8 cellular contexts compared by ENCODE assay signal in genomic region chr12:12349711-12350665, GRCh38. TPM values are rescaled to one million over a fixed set of nuclear protein-coding genes. Genes with fewer than 3 reads are reported as not detected.
DNase-seq lines count a peak whose midpoint lies in the region; ATAC-seq, FAIRE-seq and TF ChIP-seq lines count a peak whose summit lies in the region.

Gene MANSC1, minus strand, starts transcription at chr12:12350242. Its CDS starts 6,928 bp downstream, at chr12:12343314.

- H3K9me3 Mint-ChIP-seq in osteocyte (ENCODE audit: unreplicated experiment) = no peaks in the 10 kb centered on the region

- no peaks in the 10 kb centered on the region for H3K36me3 ChIP-seq in SJSA1
- H3K36me3 ChIP-seq in adipocyte (ENCODE audit: control insufficient read depth, insufficient read depth, low read length, severe bottlenecking) = no peaks in the 10 kb centered on the region
- H3K36me3 ChIP-seq in cardiac muscle cell = no peaks in the 10 kb centered on the region

- no peak within 1 kb of the TSS for H3K27ac ChIP-seq in SJSA1
- no peak within 1 kb of the TSS for H3K27ac ChIP-seq in cardiac muscle cell

- TF ChIP-seq CTCF in cardiac muscle cell (IDR thresholded peaks at IDR 0.05; ENCODE audit: low read depth, low read length) (peak; percentile 45), osteocyte (IDR thresholded peaks at IDR 0.05) (peak; percentile 44)

- H3K27me3 ChIP-seq in SJSA1 (replicated peaks) = no peaks in the 10 kb centered on the region
- no peaks in the 10 kb centered on the region for H3K27me3 ChIP-seq in adipocyte (replicated peaks; ENCODE audit: control insufficient read depth, insufficient read depth, low read length)
- peaks cover 17% of the 10 kb centered on the region for H3K27me3 ChIP-seq in cardiac muscle cell

- no peaks in the 10 kb centered on the region; the same call in 1 of the 2 replicates for H3K9me3 ChIP-seq in SJSA1 (replicated peaks)
- H3K9me3 ChIP-seq in adipocyte (ENCODE audit: control insufficient read depth, low read length) = no peaks in the 10 kb centered on the region
- no peaks in the 10 kb centered on the region for H3K9me3 ChIP-seq in cardiac muscle cell (ENCODE audit: low read depth)

- peak; percentile 17 for DNase-seq in DMS114 treated with DMSO at 0.1 percent for 48 hours (lab: John Stamatoyannopoulos, UW; ENCODE audit: unreplicated experiment)
- peak; percentile 59 for DNase-seq in HuH-7.5 (ENCODE audit: low spot score)
- no peak for DNase-seq in SJSA1 (ENCODE audit: low read depth in 1 of 2, low spot score in 2 of 2)
- DNase-seq in adipocyte (ENCODE audit: low read depth) = peak; percentile 66
- DNase-seq in cardiac muscle cell (ENCODE audit: low read depth in 1 of 2, low spot score in 1 of 2) = peak; percentile 43 to 66
- no peak for DNase-seq in osteocyte (ENCODE audit: extremely low spot score, unreplicated experiment)
- DNase-seq in urothelium cell line (ENCODE audit: low spot score) = peak; percentile 78

- H3K4me3 Mint-ChIP-seq in osteocyte (ENCODE audit: unreplicated experiment) = peak within 1 kb of the TSS; percentile 69

- peak; percentile 95 for FAIRE-seq in urothelium cell line (lab: Jason Lieb, UNC)

- peak within 1 kb of the TSS; percentile 78 for H3K9ac ChIP-seq in adipocyte (ENCODE audit: low read length)

- H3K4me1 Mint-ChIP-seq in osteocyte (ENCODE audit: unreplicated experiment) = no peaks in the 10 kb centered on the region

- peaks cover 2% of the 10 kb centered on the region for H3K36me3 Mint-ChIP-seq in osteocyte (ENCODE audit: unreplicated experiment)

- no peak within 1 kb of the TSS for H3K27ac Mint-ChIP-seq in osteocyte (ENCODE audit: unreplicated experiment)

- H3K4me1 ChIP-seq in SJSA1 (replicated peaks) (peaks cover 7% of the 10 kb centered on the region), adipocyte (ENCODE audit: control insufficient read depth, insufficient read depth, low read length) (no peaks in the 10 kb centered on the region), cardiac muscle cell (ENCODE audit: low read depth) (no peaks in the 10 kb centered on the region)

- no peak for ATAC-seq in GM19328 (IDR thresholded peaks at IDR 0.05; ENCODE audit: unreplicated experiment)

- H3K4me3 ChIP-seq in SJSA1 = peak within 1 kb of the TSS; percentile 48
- H3K4me3 ChIP-seq in adipocyte (ENCODE audit: low read length) = peak within 1 kb of the TSS; percentile 87
- peak within 1 kb of the TSS; percentile 51 for H3K4me3 ChIP-seq in cardiac muscle cell

- H3K27me3 Mint-ChIP-seq in osteocyte (ENCODE audit: unreplicated experiment) = no peaks in the 10 kb centered on the region

RNA-seq across cellular contexts. Expression of gene MANSC1, which starts in this region (rescaled TPM):
- 0.22 and 1.5 TPM in 2 replicates for total RNA-seq in SJSA1 (2014; rRNA removed; shearing (Covaris generic))
- total RNA-seq in cardiac muscle cell (1.8 and 2.6 TPM in 2 replicates), osteocyte (8.8 and 9.1 TPM in 2 replicates)
- polyA plus RNA-seq in cardiac muscle cell = 5.3 and 7.3 TPM in 2 replicates

Comparison
In these comparisons a context has a peak if more than half of its experiments do, and no peak if none do; other contexts are left out.
1. DNase-seq: peak in DMS114 treated with DMSO at 0.1 percent for 48 hours (single experiment), HuH-7.5 (single experiment), adipocyte (single experiment), cardiac muscle cell (2 of 2) and urothelium cell line (single experiment); none in SJSA1 (0 of 2) and osteocyte (single experiment).
2. Peak in every context shown above with its lines, with median percentiles within 50 percentile points of each other: H3K4me3 ChIP-seq.